Comparison of ENCODE assay signal across 8 cellular contexts in the genomic region with DNA sequence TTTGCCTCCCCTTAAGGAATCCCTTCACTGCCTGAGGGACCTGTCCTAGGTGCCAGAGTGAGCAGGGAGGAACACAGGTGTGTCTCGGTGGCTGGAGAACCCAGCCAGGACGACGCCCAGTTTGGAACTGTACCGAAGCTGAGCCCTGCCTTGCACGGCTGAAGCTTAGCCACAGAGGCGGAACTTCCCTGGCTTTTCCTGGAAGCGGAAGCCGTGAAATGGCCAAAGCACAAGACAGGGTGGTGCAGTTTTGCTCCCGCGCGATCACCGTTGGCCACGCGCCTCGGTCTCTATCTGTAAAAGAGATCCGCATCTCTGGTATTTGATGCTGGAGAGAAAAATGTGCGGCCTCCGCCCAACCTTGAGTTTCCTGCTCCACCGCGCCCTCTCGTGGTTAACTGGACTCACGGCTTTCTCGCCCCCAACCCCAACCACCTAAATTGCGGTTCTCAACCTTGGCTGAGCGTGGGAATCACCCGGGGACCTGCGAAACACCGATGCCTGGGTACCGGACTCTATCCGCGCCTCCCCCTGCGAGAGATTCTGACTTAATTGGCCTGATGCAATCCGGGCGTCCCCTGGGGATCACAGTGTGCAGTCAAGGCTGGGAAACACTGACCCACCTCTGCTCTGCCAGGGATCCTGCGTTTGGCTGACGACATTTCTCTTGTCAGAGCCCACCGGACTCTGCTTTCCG.
DNase-seq lines count a peak whose midpoint lies in the region; ATAC-seq and TF ChIP-seq lines count a peak whose summit lies in the region.

No MANE protein-coding gene starts in this region.

- TF ChIP-seq CTCF in GM12873 (IDR thresholded peaks at IDR 0.05; ENCODE audit: insufficient read depth, low read depth, low read length, missing control alignments) = peak; percentile 90
- peak in 1 of 3 donors; percentile 50 for TF ChIP-seq CTCF in lower leg skin (IDR thresholded peaks at IDR 0.05)

- TF ChIP-seq POLR2A in lower leg skin (IDR thresholded peaks at IDR 0.05) = no peak

- 3% methylated on average over 38 of the region's 38 CpGs for WGBS in lower leg skin, 2 donors

- no peaks in the 10 kb centered on the region for H3K9me3 ChIP-seq in duodenal mucosa (ENCODE audit: control insufficient read depth in 1 of 2, low read length in 2 of 2)

- H3K36me3 ChIP-seq in duodenal mucosa (ENCODE audit: control insufficient read depth in 1 of 2, insufficient read depth in 2 of 2, low read length in 2 of 2) = no peaks in the 10 kb centered on the region

- H3K4me1 ChIP-seq in duodenal mucosa (ENCODE audit: control insufficient read depth in 1 of 2, insufficient read depth in 2 of 2, low read length in 2 of 2) = no peaks in the 10 kb centered on the region

- DNase-seq in NCI-H526 (lab: John Stamatoyannopoulos, UW) (peak; percentile 79 to 91), lower leg skin (ENCODE audit: low spot score in 2 of 2) (peak; percentile 71 to 97)
- peak; percentile 91 to 93 for DNase-seq in activated CD4-positive, alpha-beta T cell treated with anti-CD3 and anti-CD28 coated beads, Interleukin-2, amount 50 U/mL, for 48 hours
- DNase-seq in stimulated activated CD4-positive, alpha-beta T cell treated with anti-CD3 and anti-CD28 coated beads, Interleukin-4, amount 100 ng/mL, for 24 hours = peak; percentile 89

- intact Hi-C loops in lower leg skin (cut with DNase I; ENCODE audit: low total_unique reads) = loop anchor here (2.0 kb wide), 1 partner anchor 117 kb away; no protein-coding TSS in a partner anchor

- H3K4me3 ChIP-seq in duodenal mucosa (ENCODE audit: low read depth in 1 of 2, low read length in 2 of 2) = peak overlapping the region; percentile 16 to 46
- H3K4me3 ChIP-seq in lower leg skin (ENCODE audit: low read depth, poor library complexity, severe bottlenecking) = no peak overlapping the region

- H3K27me3 ChIP-seq in duodenal mucosa (ENCODE audit: control insufficient read depth in 1 of 2, insufficient read depth in 2 of 2, low read length in 2 of 2) = peaks cover 10 to 13% of the 10 kb centered on the region in 2 donors

- ATAC-seq in HG03175 (IDR thresholded peaks at IDR 0.05; ENCODE audit: unreplicated experiment) = peak; percentile 86
- ATAC-seq in GM18873 (IDR thresholded peaks at IDR 0.05; ENCODE audit: low FRiP score, unreplicated experiment) = no peak

- no peak overlapping the region for H3K27ac ChIP-seq in duodenal mucosa (ENCODE audit: low read depth, low read length)

- no peak overlapping the region for H3K9ac ChIP-seq in duodenal mucosa (ENCODE audit: low read depth in 1 of 2, low read length in 2 of 2)
